Comparison of ENCODE assay signal across 10 cellular contexts in genomic region chr18:79395308-79395640, GRCh38.
A peak's percentile ranks its signal among the peaks of the same experiment; 100 is the strongest.
DNase-seq lines count a peak whose midpoint lies in the region; ATAC-seq lines count a peak whose summit lies in the region.
"Had no signal": no experiment of that assay in that cellular context is flagged by ENCODE, and none has a peak within 500 bp of the region (broad histone marks: within the 10 kb centered on the region; RNA-seq: fewer than 3 reads in every experiment).

No MANE protein-coding gene starts in this region.

- H3K27me3 ChIP-seq in HAP-1 (ENCODE audit: low read depth): no peaks in the 10 kb centered on the region
- H3K27me3 ChIP-seq in iPS-18a (ENCODE audit: control insufficient read depth, insufficient read depth, low read length): peaks cover 87% of the 10 kb centered on the region

- peaks cover 11 to 17% of the 10 kb centered on the region in 2 donors for H3K36me3 Mint-ChIP-seq in stimulated activated naive B cell treated with anti-CD40 and anti-IgM and Interleukin-4, amounts not matched to agents 10 μg/mL and 1 μg/mL and 100 μg/mL, for 72 hours

- H3K27me3 Mint-ChIP-seq in stimulated activated naive B cell treated with anti-CD40 and anti-IgM and Interleukin-4, amounts not matched to agents 10 μg/mL and 1 μg/mL and 100 μg/mL, for 72 hours: no peaks in the 10 kb centered on the region

- no peaks in the 10 kb centered on the region for H3K9me3 Mint-ChIP-seq in stimulated activated naive B cell treated with anti-CD40 and anti-IgM and Interleukin-4, amounts not matched to agents 10 μg/mL and 1 μg/mL and 100 μg/mL, for 72 hours
- H3K9me3 Mint-ChIP-seq: activated naive CD4-positive, alpha-beta T cell treated with anti-CD3 and anti-CD28 coated beads, Interleukin-2, amount 50 U/mL, for 72 hours had no signal

- no peak for ATAC-seq in stimulated activated naive B cell treated with anti-CD40 and anti-IgM and Interleukin-4, amounts not matched to agents 10 μg/mL and 1 μg/mL and 100 μg/mL, for 72 hours (replicated peaks)
- ATAC-seq in GM18520 (IDR thresholded peaks at IDR 0.05; ENCODE audit: unreplicated experiment) (no peak), GM18909 (IDR thresholded peaks at IDR 0.05; ENCODE audit: poor library complexity, unreplicated experiment) (no peak), HG03135 (IDR thresholded peaks at IDR 0.05; ENCODE audit: unreplicated experiment) (no peak)

- in situ Hi-C loops in HAP-1 (cut with MboI; ENCODE audit: low sequenced_read_pairs): no loop called here

- H3K27ac ChIP-seq in SK-N-MC (peak overlapping the region; percentile 93; the same call in 1 of the 2 replicates), iPS-18a (ENCODE audit: low read length) (no peak overlapping the region)

- DNase-seq in HAP-1 (ENCODE audit: low spot score in 2 of 2) (no peak), SK-N-MC (ENCODE audit: low read depth, low spot score) (no peak)
- no peak for DNase-seq in stimulated activated naive B cell treated with anti-CD40 and anti-IgM and Interleukin-4, amounts not matched to agents 10 μg/mL and 1 μg/mL and 100 μg/mL, for 72 hours
- DNase-seq in stimulated activated CD4-positive, alpha-beta T cell treated with anti-CD3 and anti-CD28 coated beads, Interleukin-2, amount 100 ng/mL, for 48 hours: no peak

- no peaks in the 10 kb centered on the region for H3K9me3 ChIP-seq in HAP-1
- H3K9me3 ChIP-seq in SK-N-MC (ENCODE audit: low read depth, low read length): no peaks in the 10 kb centered on the region
- no peaks in the 10 kb centered on the region for H3K9me3 ChIP-seq in iPS-18a (ENCODE audit: control insufficient read depth, low read depth, low read length)
- H3K9me3 ChIP-seq: pancreas had no signal

- no peaks in the 10 kb centered on the region for H3K36me3 ChIP-seq in HAP-1 (replicated peaks)
- no peaks in the 10 kb centered on the region for H3K36me3 ChIP-seq in SK-N-MC (ENCODE audit: insufficient read depth, low read length)
- no peaks in the 10 kb centered on the region for H3K36me3 ChIP-seq in iPS-18a (ENCODE audit: control insufficient read depth, low read depth, low read length)
- H3K36me3 ChIP-seq: pancreas had no signal

- H3K4me3 Mint-ChIP-seq in stimulated activated naive B cell treated with anti-CD40 and anti-IgM and Interleukin-4, amounts not matched to agents 10 μg/mL and 1 μg/mL and 100 μg/mL, for 72 hours: peak overlapping the region; percentile 83 to 84

- H3K27ac Mint-ChIP-seq in stimulated activated naive B cell treated with anti-CD40 and anti-IgM and Interleukin-4, amounts not matched to agents 10 μg/mL and 1 μg/mL and 100 μg/mL, for 72 hours: peak overlapping the region; percentile 94

- H3K4me1 ChIP-seq in HAP-1 (peaks cover 16% of the 10 kb centered on the region), iPS-18a (ENCODE audit: control insufficient read depth, low read depth, low read length) (peaks cover 15% of the 10 kb centered on the region)

- H3K4me1 Mint-ChIP-seq in stimulated activated naive B cell treated with anti-CD40 and anti-IgM and Interleukin-4, amounts not matched to agents 10 μg/mL and 1 μg/mL and 100 μg/mL, for 72 hours: peaks cover 14 to 50% of the 10 kb centered on the region in 2 donors

- peak overlapping the region; percentile 30; the same call in 1 of the 2 replicates for H3K4me3 ChIP-seq in HAP-1
- H3K4me3 ChIP-seq in SK-N-MC: peak overlapping the region; percentile 78
- peak overlapping the region; percentile 47 for H3K4me3 ChIP-seq in iPS-18a (ENCODE audit: low read length)

- H3K9ac ChIP-seq in SK-N-MC (ENCODE audit: insufficient read length): no peak overlapping the region
- no peak overlapping the region for H3K9ac ChIP-seq in iPS-18a (ENCODE audit: low read length)
